Comparison of ENCODE assay signal across 8 cellular contexts in the genomic region with DNA sequence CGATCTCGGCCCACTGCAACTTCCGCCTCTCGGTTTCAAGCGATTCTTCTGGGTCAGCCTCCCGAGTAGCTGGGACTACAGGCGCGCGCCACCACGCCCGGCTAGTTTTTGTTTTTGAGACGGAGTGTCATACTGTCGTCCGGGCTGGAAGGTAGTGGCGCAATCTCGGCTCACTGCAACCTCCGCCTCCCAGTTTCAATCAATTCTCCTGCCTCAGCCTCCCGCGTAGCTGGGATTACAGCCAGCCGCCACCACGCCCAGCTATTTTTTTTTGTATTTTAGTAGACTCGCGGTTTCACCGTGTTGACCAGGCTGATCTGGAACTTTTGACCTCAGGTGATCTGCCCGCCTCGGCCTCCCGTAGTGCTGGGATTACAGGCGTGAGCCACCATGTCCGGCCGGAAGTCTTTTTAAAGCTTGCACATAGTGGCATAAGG. TPM values are rescaled to one million over a fixed set of nuclear protein-coding genes. Genes with fewer than 3 reads are reported as not detected.
DNase-seq lines count a peak whose midpoint lies in the region; ATAC-seq and TF ChIP-seq lines count a peak whose summit lies in the region.

No MANE protein-coding gene starts in this region.

- H3K27me3 Mint-ChIP-seq in dendritic cell treated with granulocyte-macrophage colony-stimulating factor and Interleukin-4, amounts not matched to agents 40 ng/mL and 50 ng/mL, for 4 days, result no peaks in the 10 kb centered on the region
- H3K27me3 Mint-ChIP-seq in naive thymus-derived CD4-positive, alpha-beta T cell, result peaks cover 0 to 12% (median 0%) of the 10 kb centered on the region in 5 donors

- no peak for ATAC-seq in naive thymus-derived CD4-positive, alpha-beta T cell
- ATAC-seq in GM21360 (IDR thresholded peaks at IDR 0.05; ENCODE audit: unreplicated experiment), result no peak

- no peaks in the 10 kb centered on the region for H3K9me3 ChIP-seq in BE2C
- no peaks in the 10 kb centered on the region for H3K9me3 ChIP-seq in naive thymus-derived CD4-positive, alpha-beta T cell (ENCODE audit: control insufficient read depth in 2 of 3, low read length in 3 of 3)

- H3K4me3 ChIP-seq in BE2C (ENCODE audit: low read depth, low read length) (peak overlapping the region; percentile 78), LNCaP clone FGC (ENCODE audit: low read depth, low read length) (peak overlapping the region; percentile 79)
- H3K4me3 ChIP-seq in naive thymus-derived CD4-positive, alpha-beta T cell (ENCODE audit: low read length), result peak overlapping the region; percentile 96

- peak overlapping the region; percentile 94 for H3K27ac ChIP-seq in naive thymus-derived CD4-positive, alpha-beta T cell (ENCODE audit: low read depth, low read length)

- POLR2A ChIA-PET in naive thymus-derived CD4-positive, alpha-beta T cell (lab: Charles Lee), result no interaction called here

- intact Hi-C loops in dendritic cell treated with granulocyte-macrophage colony-stimulating factor and Interleukin-4, amounts not matched to agents 40 ng/mL and 50 ng/mL, for 4 days (cut with micrococcal nuclease), result loop anchor here (5.0 kb wide), 1 partner anchor 347 kb away; no protein-coding TSS in a partner anchor
- intact Hi-C loops in naive thymus-derived CD4-positive, alpha-beta T cell (cut with micrococcal nuclease), result loop anchor here in 1 of 2 donors (5.0 kb wide), 2 partner anchors 37 to 57 kb away; no protein-coding TSS in a partner anchor

- H3K4me3 Mint-ChIP-seq in dendritic cell treated with granulocyte-macrophage colony-stimulating factor and Interleukin-4, amounts not matched to agents 40 ng/mL and 50 ng/mL, for 4 days, result peak overlapping the region; percentile 85
- H3K4me3 Mint-ChIP-seq in naive thymus-derived CD4-positive, alpha-beta T cell, result peak overlapping the region; percentile 87 to 95 (median 91)

- DNase-seq in BE2C, result no peak
- DNase-seq in LNCaP clone FGC (ENCODE audit: low read depth), result no peak
- no peak for DNase-seq in naive thymus-derived CD4-positive, alpha-beta T cell
- no peak for DNase-seq in inferior parietal cortex (ENCODE audit: extremely low spot score)
- no peak for DNase-seq in NK-92 treated with Interleukin-12 subunit alpha and Interleukin-12 subunit beta, amount 100 ng/mL, for 24 hours (lab: John Stamatoyannopoulos, UW)
- no peak for DNase-seq in ecto neural progenitor cell (ENCODE audit: low spot score)

- peaks cover 51% of the 10 kb centered on the region for H3K4me1 Mint-ChIP-seq in dendritic cell treated with granulocyte-macrophage colony-stimulating factor and Interleukin-4, amounts not matched to agents 40 ng/mL and 50 ng/mL, for 4 days (ENCODE audit: low read depth)
- peaks cover 45 to 81% (median 75%) of the 10 kb centered on the region in 7 donors for H3K4me1 Mint-ChIP-seq in naive thymus-derived CD4-positive, alpha-beta T cell

- H3K4me1 ChIP-seq in BE2C, result no peaks in the 10 kb centered on the region
- H3K4me1 ChIP-seq in naive thymus-derived CD4-positive, alpha-beta T cell (ENCODE audit: control insufficient read depth in 2 of 2, insufficient read depth in 2 of 2, low read length in 2 of 2), result peaks cover 24 to 34% of the 10 kb centered on the region in 2 donors

- TF ChIP-seq CTCF in BE2C (IDR thresholded peaks at IDR 0.05; ENCODE audit: low read depth, low read length) (no peak), LNCaP clone FGC (IDR thresholded peaks at IDR 0.05; ENCODE audit: control insufficient read depth, extremely low read depth, insufficient read depth) (no peak)

- H3K27me3 ChIP-seq in BE2C, result no peaks in the 10 kb centered on the region
- H3K27me3 ChIP-seq in naive thymus-derived CD4-positive, alpha-beta T cell (ENCODE audit: control insufficient read depth in 2 of 2, insufficient read depth in 2 of 2, low read length in 2 of 2), result no peaks in the 10 kb centered on the region

- H3K9me3 Mint-ChIP-seq in dendritic cell treated with granulocyte-macrophage colony-stimulating factor and Interleukin-4, amounts not matched to agents 40 ng/mL and 50 ng/mL, for 4 days, result no peaks in the 10 kb centered on the region
- H3K9me3 Mint-ChIP-seq in naive thymus-derived CD4-positive, alpha-beta T cell, result peaks cover 0 to 2% (median 0%) of the 10 kb centered on the region in 11 donors

- peak overlapping the region; percentile 95 for H3K27ac Mint-ChIP-seq in dendritic cell treated with granulocyte-macrophage colony-stimulating factor and Interleukin-4, amounts not matched to agents 40 ng/mL and 50 ng/mL, for 4 days
- H3K27ac Mint-ChIP-seq in naive thymus-derived CD4-positive, alpha-beta T cell, result peak overlapping the region; percentile 1 to 99 (median 95)

- CTCF ChIA-PET in naive thymus-derived CD4-positive, alpha-beta T cell (lab: Charles Lee), result no interaction called here

- H3K36me3 Mint-ChIP-seq in dendritic cell treated with granulocyte-macrophage colony-stimulating factor and Interleukin-4, amounts not matched to agents 40 ng/mL and 50 ng/mL, for 4 days (ENCODE audit: low read depth), result peaks cover 38% of the 10 kb centered on the region
- H3K36me3 Mint-ChIP-seq in naive thymus-derived CD4-positive, alpha-beta T cell, result peaks cover 17 to 35% (median 25%) of the 10 kb centered on the region in 5 donors

- H3K36me3 ChIP-seq in BE2C, result peaks cover 31% of the 10 kb centered on the region
- H3K36me3 ChIP-seq in naive thymus-derived CD4-positive, alpha-beta T cell (ENCODE audit: control insufficient read depth in 2 of 3, insufficient read depth in 3 of 3, low read length in 3 of 3), result peaks cover 6 to 14% (median 9%) of the 10 kb centered on the region in 3 experiments

RNA-seq across cellular contexts. Expression of a gene that starts 1.2 kb away (rescaled TPM):
- polyA plus RNA-seq in BE2C (2012; ENCODE audit: insufficient read depth, insufficient read length, low read depth), result 6.9 TPM
- total RNA-seq in naive thymus-derived CD4-positive, alpha-beta T cell, result 10 to 100 TPM; 26.2 to 44.6 (median 36.1) TPM
- polyA plus RNA-seq in naive thymus-derived CD4-positive, alpha-beta T cell, result 10 to 100 TPM; 15.6 to 16.5 TPM
